8 cellular contexts compared by ENCODE assay signal in the genomic region with DNA sequence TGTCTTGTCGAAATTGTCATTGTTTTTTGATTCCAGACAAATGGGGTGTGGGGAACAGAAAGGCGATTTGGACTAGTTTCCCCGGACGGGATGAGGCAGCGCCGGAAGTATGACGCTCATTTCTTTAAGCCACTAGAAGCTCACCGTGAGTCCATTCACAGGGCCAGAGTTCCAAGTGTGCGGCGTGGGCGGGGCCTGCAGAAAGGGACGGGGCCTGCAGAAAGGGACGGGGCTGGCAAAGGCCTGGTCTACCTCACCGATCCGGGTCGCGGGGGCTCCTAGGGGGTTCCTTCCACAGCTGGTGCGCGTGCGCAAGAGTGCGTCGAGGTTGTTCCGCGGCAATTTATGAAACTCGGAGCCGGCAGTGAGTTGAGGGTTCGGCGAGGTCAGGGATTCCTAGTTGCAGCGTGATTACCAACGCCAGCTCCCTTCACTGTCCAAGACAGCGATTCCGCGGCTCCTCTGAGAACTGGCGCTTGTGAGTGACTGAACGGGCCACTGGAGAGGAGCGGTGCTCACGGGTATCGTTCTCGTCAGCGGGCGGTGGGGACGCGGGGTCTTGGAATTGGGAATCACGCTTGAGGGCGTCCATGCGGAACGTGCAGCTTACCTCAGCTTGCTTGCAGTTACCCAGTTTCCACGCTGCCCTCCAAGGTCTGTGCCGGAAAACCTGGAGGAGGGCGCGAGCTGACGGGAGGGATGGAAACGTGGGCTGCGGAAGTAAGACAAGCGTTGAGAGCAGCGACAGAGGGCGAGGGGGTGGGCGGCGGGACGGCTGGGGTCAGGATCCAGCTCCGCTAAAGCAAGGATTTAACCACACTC. TPM values are rescaled to one million over a fixed set of nuclear protein-coding genes. Genes with fewer than 3 reads are reported as not detected.
DNase-seq lines count a peak whose midpoint lies in the region; ATAC-seq and TF ChIP-seq lines count a peak whose summit lies in the region.

Gene ZNF215 (plus strand): TSS at position 219 of the 822 bp plus-strand sequence. CDS start 5,847 bp downstream, outside the sequence.

- peak within 1 kb of the TSS in 1 of 2 donors; percentile 11 for H3K27ac ChIP-seq in thoracic aorta

- H3K9me3 ChIP-seq in thoracic aorta = no peaks in the 10 kb centered on the region

- peaks cover 3 to 64% (median 46%) of the 10 kb centered on the region in 5 donors for H3K27me3 Mint-ChIP-seq in naive thymus-derived CD8-positive, alpha-beta T cell

- peaks cover 16 to 24% (median 19%) of the 10 kb centered on the region in 4 donors for H3K4me1 Mint-ChIP-seq in naive thymus-derived CD8-positive, alpha-beta T cell

- peaks cover 0 to 3% (median 0%) of the 10 kb centered on the region in 9 donors for H3K9me3 Mint-ChIP-seq in naive thymus-derived CD8-positive, alpha-beta T cell

- H3K27me3 ChIP-seq in thoracic aorta (replicated peaks; ENCODE audit: insufficient read depth) = no peaks in the 10 kb centered on the region

- peaks cover 0 to 6% of the 10 kb centered on the region in 2 donors for H3K4me1 ChIP-seq in thoracic aorta (ENCODE audit: control insufficient read depth in 1 of 2, low read depth in 2 of 2)

- peak within 1 kb of the TSS in 5 of 10 donors; percentile 1 to 78 (median 22) for H3K27ac Mint-ChIP-seq in naive thymus-derived CD8-positive, alpha-beta T cell

- peak; percentile 64 for DNase-seq in 8988T
- peak; percentile 76 to 84 for DNase-seq in NCI-H2081 (lab: John Stamatoyannopoulos, UW)
- DNase-seq in activated CD8-positive, alpha-beta memory T cell treated with anti-CD3 and anti-CD28 coated beads for 48 hours (ENCODE audit: low read depth in 2 of 3, low spot score in 2 of 3) = peak in 2 of 3 experiments; percentile 19 to 30
- DNase-seq in fibroblast of peridontal ligament (ENCODE audit: extremely low read depth) = peak; percentile 75
- peak in 7 of 10 donors; percentile 2 to 64 (median 23) for DNase-seq in naive thymus-derived CD8-positive, alpha-beta T cell
- DNase-seq in thoracic aorta (ENCODE audit: low spot score) = peak; percentile 41

- ATAC-seq in GM18502 (IDR thresholded peaks at IDR 0.05; ENCODE audit: poor library complexity, unreplicated experiment) (peak; percentile 76), HG02852 (IDR thresholded peaks at IDR 0.05; ENCODE audit: unreplicated experiment) (peak; percentile 64), thoracic aorta (ENCODE audit: insufficient number of reproducible peaks, low FRiP score, low read depth) (no peak)
- ATAC-seq in naive thymus-derived CD8-positive, alpha-beta T cell = peak; percentile 73 to 77

- H3K36me3 Mint-ChIP-seq in naive thymus-derived CD8-positive, alpha-beta T cell = peaks cover 0 to 8% (median 0%) of the 10 kb centered on the region in 3 donors

- H3K36me3 ChIP-seq in thoracic aorta = no peaks in the 10 kb centered on the region

- peak within 1 kb of the TSS; percentile 16 to 92 (median 80) for H3K4me3 Mint-ChIP-seq in naive thymus-derived CD8-positive, alpha-beta T cell

- peak within 1 kb of the TSS; percentile 80 for H3K4me3 ChIP-seq in thoracic aorta

- TF ChIP-seq CTCF in thoracic aorta (IDR thresholded peaks at IDR 0.05) = no peak

- POLR2A ChIA-PET in naive thymus-derived CD8-positive, alpha-beta T cell (lab: Charles Lee) = no interaction called here

RNA-seq across cellular contexts. Expression of gene ZNF215, which starts in this region (rescaled TPM):
- total RNA-seq in naive thymus-derived CD8-positive, alpha-beta T cell = under 1 TPM; 0.16 to 0.18 TPM
- not detected for polyA plus RNA-seq in naive thymus-derived CD8-positive, alpha-beta T cell
- 1 to 10 TPM; 1.5 to 1.8 TPM for total RNA-seq in thoracic aorta

Comparison
In these comparisons a context has a peak if more than half of its experiments do, and no peak if none do; other contexts are left out.
1. Peak in DNase-seq and ATAC-seq in naive thymus-derived CD8-positive, alpha-beta T cell; RNA of the gene not detected or under 1 TPM.
2. DNase-seq: peak in every context shown above with its lines; median percentile 80 in NCI-H2081; 75 in fibroblast of peridontal ligament; 64 in 8988T; 41 in thoracic aorta; 24 in activated CD8-positive, alpha-beta memory T cell treated with anti-CD3 and anti-CD28 coated beads for 48 hours; 23 in naive thymus-derived CD8-positive, alpha-beta T cell.